In the genomic region with DNA sequence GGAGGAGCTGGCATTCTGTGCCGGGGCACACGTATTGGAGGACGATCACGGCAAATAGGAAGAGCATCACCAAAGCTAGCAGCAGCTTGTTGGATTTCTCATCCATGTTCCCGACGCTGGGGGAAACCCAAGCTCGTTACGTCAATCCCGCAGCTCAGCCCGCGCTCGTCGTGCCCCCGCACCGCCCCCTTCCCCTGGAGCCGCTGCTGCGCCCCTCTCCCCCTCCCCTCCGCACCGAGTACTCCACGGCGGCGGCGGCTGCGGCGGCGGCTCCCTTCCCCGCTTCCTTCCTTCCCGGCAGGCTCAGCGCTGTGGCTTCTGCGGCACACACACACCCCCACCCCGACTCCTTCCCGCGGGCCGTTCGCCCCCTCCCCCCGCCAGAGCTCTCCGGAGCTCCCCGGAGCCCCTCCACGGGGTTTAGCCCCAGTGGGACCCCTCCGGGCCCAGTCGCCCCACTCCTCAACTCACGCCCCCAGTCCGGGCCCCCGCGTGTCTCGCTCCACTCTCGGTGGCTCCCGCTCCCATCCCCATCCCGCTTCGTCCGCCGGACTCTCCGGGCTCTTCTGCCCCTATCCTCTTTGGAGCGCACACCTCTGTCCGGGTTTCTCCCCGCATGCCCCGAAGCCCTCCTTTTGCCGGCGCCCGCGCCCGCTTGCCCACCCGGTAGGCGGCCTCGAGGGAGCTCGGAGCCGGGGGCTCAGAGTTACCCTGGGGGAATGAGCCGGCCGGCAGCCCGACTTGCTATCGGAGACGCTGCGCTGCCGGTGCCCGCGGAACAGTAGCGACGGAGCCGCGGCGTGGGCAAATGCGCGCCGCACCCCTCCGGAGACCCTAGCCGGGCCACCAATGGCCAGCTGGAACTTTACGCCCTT, we compare ENCODE assay signal across 8 cellular contexts. TPM values are rescaled to one million over a fixed set of nuclear protein-coding genes. Genes with fewer than 3 reads are reported as not detected.
DNase-seq lines count a peak whose midpoint lies in the region; ATAC-seq, FAIRE-seq and TF ChIP-seq lines count a peak whose summit lies in the region.

No MANE protein-coding gene starts in this region.

- no TSS peak for BruUV-seq in PC-9 (replicated peaks; lab: Mats Ljungman, UMichigan)

- TF ChIP-seq POLR2A in GM12892 (IDR thresholded peaks at IDR 0.05; ENCODE audit: low read depth, low read length), result no peak

- ATAC-seq in pancreas, result peak; percentile 58 to 71 (median 64)
- no peak for ATAC-seq in HG02973 (IDR thresholded peaks at IDR 0.05; ENCODE audit: unreplicated experiment)

- peak overlapping the region; percentile 89 for H3K4me2 ChIP-seq in PC-9

- DNase-seq in ELF-1 (ENCODE audit: low read depth, low spot score) (peak; percentile 63), PC-9 (peak in 1 of 2 experiments; percentile 28), pancreas (peak; percentile 3 to 77 (median 37)), SHP77 treated with DMSO at 0.1 percent for 48 hours (lab: John Stamatoyannopoulos, UW) (no peak), hippocampal formation (lab: John Stamatoyannopoulos, UW) (no peak), GM12892 (ENCODE audit: insufficient read length) (no peak)

- H3F3A ChIP-seq in PC-9 (ENCODE audit: insufficient read depth, low read depth), result peaks cover 13% of the 10 kb centered on the region; the same call in 1 of the 2 replicates

- H3K36me3 ChIP-seq in PC-9 (ENCODE audit: low read depth) (no peaks in the 10 kb centered on the region), esophagus (ENCODE audit: control insufficient read depth in 2 of 2, insufficient read depth in 2 of 2, low read length in 1 of 2) (no peaks in the 10 kb centered on the region), pancreas (no peaks in the 10 kb centered on the region)

- H3K27me3 ChIP-seq in PC-9 (ENCODE audit: insufficient read depth, low read depth) (no peaks in the 10 kb centered on the region), esophagus (ENCODE audit: control insufficient read depth in 1 of 2, insufficient read depth in 2 of 2, low read length in 2 of 2) (no peaks in the 10 kb centered on the region), pancreas (peaks cover 0 to 19% (median 3%) of the 10 kb centered on the region in 4 donors)

- H3K79me2 ChIP-seq in PC-9 (ENCODE audit: low read depth), result peaks cover 49% of the 10 kb centered on the region

- intact Hi-C loops in PC-9 (cut with micrococcal nuclease; ENCODE audit: unreplicated experiment), result loop anchor here (10.0 kb wide), 1 partner anchor 123 kb away; no protein-coding TSS in a partner anchor
- intact Hi-C loops in pancreas (cut with DNase I), result no loop called here

- H3K9me2 ChIP-seq in PC-9 (ENCODE audit: insufficient read depth), result no peaks in the 10 kb centered on the region

- TF ChIP-seq CTCF in PC-9 (conservative IDR thresholded peaks at IDR 0.05), result no peak
- no peak for TF ChIP-seq CTCF in pancreas (IDR thresholded peaks at IDR 0.05)

- H3K4me3 ChIP-seq in PC-9 (peak overlapping the region; percentile 97), esophagus (ENCODE audit: low read depth in 1 of 2, low read length in 2 of 2) (peak overlapping the region; percentile 50 to 52), pancreas (peak overlapping the region; percentile 12 to 41 (median 33))

- H3K4me1 ChIP-seq in PC-9 (replicated peaks; ENCODE audit: insufficient read depth), result peaks cover 58% of the 10 kb centered on the region
- H3K4me1 ChIP-seq in esophagus (ENCODE audit: control insufficient read depth in 2 of 2, insufficient read depth in 2 of 2, low read length in 1 of 2), result peaks cover 0 to 2% of the 10 kb centered on the region in 2 donors
- no peaks in the 10 kb centered on the region for H3K4me1 ChIP-seq in pancreas

- peak overlapping the region; percentile 70 for H3K27ac ChIP-seq in PC-9
- H3K27ac ChIP-seq in esophagus (ENCODE audit: low read depth in 2 of 2, low read length in 1 of 2), result no peak overlapping the region
- no peak overlapping the region for H3K27ac ChIP-seq in pancreas

- CTCF ChIA-PET in PC-9 (lab: Charles Lee), result interaction anchor here (0.6 kb wide), 1 partner anchor 328 kb away, joined by 4 read pairs; no protein-coding TSS in a partner anchor

- no peaks in the 10 kb centered on the region; the same call in 1 of the 2 replicates for H4K20me1 ChIP-seq in PC-9 (ENCODE audit: insufficient read depth)

- POLR2A ChIA-PET in PC-9 (lab: Charles Lee; ENCODE audit: unreplicated experiment), result no interaction called here

- no peak for FAIRE-seq in pancreas (lab: Jason Lieb, UNC)
- FAIRE-seq in GM12892 (lab: Jason Lieb, UNC), result no peak

- H3K9me3 ChIP-seq in PC-9 (ENCODE audit: insufficient read depth, low read depth) (no peaks in the 10 kb centered on the region), esophagus (ENCODE audit: control insufficient read depth in 2 of 2, insufficient read depth in 1 of 2, low read depth in 1 of 2, low read length in 1 of 2) (no peaks in the 10 kb centered on the region), pancreas (no peaks in the 10 kb centered on the region)

- WGBS in esophagus, 2 donors, result 1 to 46% methylated on average over 51 to 87 of the region's 87 CpGs
- WGBS in pancreas, 2 donors, result 2 to 31% methylated on average over 81 to 86 of the region's 87 CpGs

- H2AFZ ChIP-seq in PC-9, result peak overlapping the region; percentile 97

RNA-seq across cellular contexts. Expression of gene HS6ST2, which starts 1.0 kb away (rescaled TPM):
- total RNA-seq in PC-9 (2021), result 13.4 and 15.0 TPM in 2 replicates
- 1 to 10 TPM in 1 of 2 donors, under 1 TPM in 1; 0.81 to 2.8 TPM for polyA plus RNA-seq in esophagus
- total RNA-seq in pancreas, result 1 to 10 TPM; 2.9 to 5.9 (median 4.0) TPM
- polyA plus RNA-seq in pancreas, result 1 to 10 TPM in 1 of 2 donors, under 1 TPM in 1; 0.72 to 2.0 TPM
- polyA plus RNA-seq in GM12892 (2012; ENCODE audit: missing spikeins), result not detected

Comparison
In these comparisons a context has a peak if more than half of its experiments do, and no peak if none do; other contexts are left out.
1. DNase-seq: peak in ELF-1 (single experiment) and pancreas (6 of 6); none in SHP77 treated with DMSO at 0.1 percent for 48 hours (single experiment), hippocampal formation (0 of 2) and GM12892 (single experiment).
2. H3K4me3 ChIP-seq: peak in every context shown above with its lines; median percentile 97 in PC-9; 51 in esophagus; 33 in pancreas.